Comparison of ENCODE assay signal across 9 cellular contexts in genomic region chr7:111855842-111856227, GRCh38.
A peak's percentile ranks its signal among the peaks of the same experiment; 100 is the strongest.
DNase-seq lines count a peak whose midpoint lies in the region; ATAC-seq and TF ChIP-seq lines count a peak whose summit lies in the region.
"Had no signal": no experiment of that assay in that cellular context is flagged by ENCODE, and none has a peak within 500 bp of the region (broad histone marks: within the 10 kb centered on the region; RNA-seq: fewer than 3 reads in every experiment).

No MANE protein-coding gene starts in this region.

- peaks cover 18% of the 10 kb centered on the region for H3K4me1 Mint-ChIP-seq in glutamatergic neuron (ENCODE audit: low read depth, unreplicated experiment)

- ATAC-seq in RWPE2 (ENCODE audit: low read depth), result no peak; the same call in 2 of the 3 replicates
- peak; percentile 69 for ATAC-seq in sciatic nerve
- ATAC-seq in HG03439 (IDR thresholded peaks at IDR 0.05; ENCODE audit: unreplicated experiment), result no peak
- ATAC-seq in GM19452 (IDR thresholded peaks at IDR 0.05; ENCODE audit: unreplicated experiment), result no peak

- peaks cover 4% of the 10 kb centered on the region for H3K9me3 Mint-ChIP-seq in glutamatergic neuron (ENCODE audit: unreplicated experiment)

- peaks cover 2% of the 10 kb centered on the region for H3K36me3 ChIP-seq in RWPE2 (ENCODE audit: low read depth)

- H3K9me3 ChIP-seq in RWPE2 (ENCODE audit: severe bottlenecking), result no peaks in the 10 kb centered on the region

- H3K27me3 ChIP-seq in RWPE2 (ENCODE audit: insufficient read depth, poor library complexity, severe bottlenecking), result no peaks in the 10 kb centered on the region
- H3K27me3 ChIP-seq: BLaER1 treated with 17β-estradiol and CSF1 and Interleukin-3, amounts not matched to agents 10 nM and 100 nM had no signal

- no peak overlapping the region for H3K27ac Mint-ChIP-seq in glutamatergic neuron (ENCODE audit: unreplicated experiment)

- H3K36me3 Mint-ChIP-seq in glutamatergic neuron (ENCODE audit: unreplicated experiment), result peaks cover 16% of the 10 kb centered on the region

- H3K4me1 ChIP-seq in RWPE2 (ENCODE audit: insufficient read depth, poor library complexity, severe bottlenecking), result no peaks in the 10 kb centered on the region
- H3K4me1 ChIP-seq: BLaER1 treated with 17β-estradiol and CSF1 and Interleukin-3, amounts not matched to agents 10 nM and 100 nM had no signal

- H3K27me3 Mint-ChIP-seq in glutamatergic neuron (ENCODE audit: unreplicated experiment), result no peaks in the 10 kb centered on the region

- no peak overlapping the region for H3K4me3 ChIP-seq in RWPE2 (ENCODE audit: severe bottlenecking)
- H3K4me3 ChIP-seq: BLaER1 treated with 17β-estradiol and CSF1 and Interleukin-3, amounts not matched to agents 10 nM and 100 nM had no signal

- H3K27ac ChIP-seq in RWPE2 (ENCODE audit: poor library complexity, severe bottlenecking), result no peak overlapping the region
- H3K27ac ChIP-seq: BLaER1 treated with 17β-estradiol and CSF1 and Interleukin-3, amounts not matched to agents 10 nM and 100 nM had no signal

- H3K4me3 Mint-ChIP-seq in glutamatergic neuron (ENCODE audit: unreplicated experiment), result no peak overlapping the region

- DNase-seq in SHP77 (lab: John Stamatoyannopoulos, UW) (peak; percentile 1 to 5), SHP77 treated with DMSO at 0.1 percent for 48 hours (lab: John Stamatoyannopoulos, UW) (no peak), RWPE2 (ENCODE audit: low spot score) (no peak), glutamatergic neuron (peak; percentile 21), sciatic nerve (ENCODE audit: low spot score) (no peak)
- no peak for DNase-seq in activated CD8-positive, alpha-beta memory T cell treated with anti-CD3 and anti-CD28 coated beads, Interleukin-2, amount 50 U/mL, for 48 hours

- intact Hi-C loops in sciatic nerve (cut with DNase I), result no loop called here

- TF ChIP-seq CTCF in RWPE2 (IDR thresholded peaks at IDR 0.05; ENCODE audit: poor library complexity, severe bottlenecking) (peak; percentile 9), glutamatergic neuron (IDR thresholded peaks at IDR 0.05; ENCODE audit: partially characterized antibody, unreplicated experiment) (no peak)

Comparison
In these comparisons a context has a peak if more than half of its experiments do, and no peak if none do; other contexts are left out.
1. DNase-seq: peak in SHP77 (2 of 2) and glutamatergic neuron (single experiment); none in SHP77 treated with DMSO at 0.1 percent for 48 hours (single experiment), RWPE2 (single experiment), sciatic nerve (single experiment) and activated CD8-positive, alpha-beta memory T cell treated with anti-CD3 and anti-CD28 coated beads, Interleukin-2, amount 50 U/mL, for 48 hours (single experiment).